16 cellular contexts compared by ENCODE assay signal in genomic region chr11:134536219-134536618, GRCh38.
"Had no signal": no experiment of that assay in that cellular context is flagged by ENCODE, and none has a peak within 500 bp of the region (broad histone marks: within the 10 kb centered on the region; RNA-seq: fewer than 3 reads in every experiment).

No MANE protein-coding gene starts in this region.

- ATAC-seq: left colon, sciatic nerve had no signal

- H3K27ac Mint-ChIP-seq: activated naive CD8-positive, alpha-beta T cell; activated T-helper 2 cell treated with anti-CD3 and anti-CD28 coated beads, Interferon-gamma antibody, Interleukin-2, Interleukin-4, amounts not matched to agents 10 μg/mL and 5 μg/mL and 100 μg/mL, durations not matched to agents 14 hours and 24 hours and 36 hours had no signal

- H3K36me3 Mint-ChIP-seq: activated naive CD8-positive, alpha-beta T cell; naive B cell had no signal

- H3K27ac ChIP-seq: breast epithelium, dorsolateral prefrontal cortex, SJCRH30, thyroid gland had no signal

- H3K4me3 Mint-ChIP-seq: activated naive CD8-positive, alpha-beta T cell had no signal

- H3K9me3 ChIP-seq: breast epithelium, SJCRH30, thyroid gland had no signal

- H3K4me3 ChIP-seq: breast epithelium, dorsolateral prefrontal cortex, lung, SJCRH30, thyroid gland had no signal

- H3K27me3 ChIP-seq: thyroid gland had no signal

- H3K9me3 Mint-ChIP-seq: activated T-helper 2 cell treated with anti-CD3 and anti-CD28 coated beads, Interferon-gamma antibody, Interleukin-2, Interleukin-4, amounts not matched to agents 10 μg/mL and 5 μg/mL and 100 μg/mL, durations not matched to agents 14 hours and 24 hours and 36 hours had no signal

- DNase-seq: activated CD4-positive, alpha-beta T cell treated with anti-CD3 and anti-CD28 coated beads, Interleukin-2, amount 50 U/mL, for 1 hour; anterior cingulate cortex; hypothalamus; naive B cell; nucleus accumbens; SJCRH30; stimulated activated CD4-positive, alpha-beta T cell treated with anti-CD3 and anti-CD28 coated beads, Interleukin-12 subunit alpha, Interleukin-12 subunit beta, amount 100 ng/mL, for 4 hours; stimulated activated CD4-positive, alpha-beta T cell treated with anti-CD3 and anti-CD28 coated beads, Interleukin-2, amount 100 ng/mL, for 48 hours; thyroid gland had no signal

- H3K36me3 ChIP-seq: breast epithelium, SJCRH30, thyroid gland had no signal

- H3K4me1 ChIP-seq: breast epithelium had no signal
